18 cellular contexts compared by ENCODE assay signal in genomic region chr6:165649152-165649551, GRCh38. TPM values are rescaled to one million over a fixed set of nuclear protein-coding genes. Genes with fewer than 3 reads are reported as not detected.
DNase-seq lines count a peak whose midpoint lies in the region; FAIRE-seq and TF ChIP-seq lines count a peak whose summit lies in the region.
"Had no signal": no experiment of that assay in that cellular context is flagged by ENCODE, and none has a peak within 500 bp of the region (broad histone marks: within the 10 kb centered on the region; RNA-seq: fewer than 3 reads in every experiment).

No MANE protein-coding gene starts in this region.

- H3K27ac ChIP-seq in KMS-11 (peak overlapping the region; percentile 35), esophagus squamous epithelium (peak overlapping the region in 3 of 4 donors; percentile 30 to 38 (median 36)), kidney (ENCODE audit: low read depth in 2 of 2, low read length in 2 of 2) (peak overlapping the region; percentile 5 to 65), smooth muscle cell (ENCODE audit: low read depth) (no peak overlapping the region)

- intact Hi-C loops in esophagus squamous epithelium (cut with DNase I), result no loop called here
- intact Hi-C loops in kidney (cut with DNase I), result no loop called here

- H3K4me3 ChIP-seq in KMS-11 (IDR thresholded peaks at IDR 0.05; ENCODE audit: insufficient read depth, low read depth, low read length) (no peak overlapping the region), esophagus squamous epithelium (no peak overlapping the region), kidney (ENCODE audit: low read length in 2 of 2) (peak overlapping the region in 1 of 2 donors; percentile 14), smooth muscle cell (no peak overlapping the region)
- H3K4me3 ChIP-seq: MG63 had no signal

- H3K79me2 ChIP-seq in KMS-11 (ENCODE audit: insufficient read depth, low read depth) (no peaks in the 10 kb centered on the region), smooth muscle cell (ENCODE audit: low read depth) (no peaks in the 10 kb centered on the region)

- no peaks in the 10 kb centered on the region for H3F3A ChIP-seq in smooth muscle cell (ENCODE audit: low read depth)

- no peak for DNase-seq in esophagus squamous epithelium (lab: John Stamatoyannopoulos, UW)
- DNase-seq in kidney, result no peak
- DNase-seq in smooth muscle cell (lab: John Stamatoyannopoulos, UW; ENCODE audit: unreplicated experiment), result no peak
- DNase-seq in NCI-H128 (lab: John Stamatoyannopoulos, UW; ENCODE audit: unreplicated experiment), result no peak
- no peak for DNase-seq in NCI-H2227 (lab: John Stamatoyannopoulos, UW; ENCODE audit: unreplicated experiment)
- no peak for DNase-seq in activated CD4-positive, alpha-beta T cell treated with anti-CD3 and anti-CD28 coated beads, Interleukin-2, amount 50 U/mL, for 1 hour
- DNase-seq: ACHN; AML-193; Calu3; CD4-positive, alpha-beta memory T cell; HFFc6; MG63; NCI-H1092 treated with DMSO at 0.1 percent for 48 hours; NCI-H1694 treated with DMSO at 0.1 percent for 48 hours; NCI-H345; NCI-H526 treated with DMSO at 0.1 percent for 48 hours had no signal

- peaks cover 24% of the 10 kb centered on the region for H3K4me1 ChIP-seq in KMS-11 (ENCODE audit: low read depth, poor library complexity, severe bottlenecking)
- H3K4me1 ChIP-seq in esophagus squamous epithelium, result no peaks in the 10 kb centered on the region
- peaks cover 3% of the 10 kb centered on the region in 2 donors for H3K4me1 ChIP-seq in kidney (ENCODE audit: control insufficient read depth in 1 of 2, insufficient read depth in 1 of 2, low read depth in 1 of 2, low read length in 2 of 2)
- no peaks in the 10 kb centered on the region for H3K4me1 ChIP-seq in smooth muscle cell (ENCODE audit: low read depth)

- H3K4me2 ChIP-seq in KMS-11 (peak overlapping the region; percentile 14; the same call in 1 of the 2 replicates), smooth muscle cell (peak overlapping the region; percentile 25)

- H3K27me3 ChIP-seq in KMS-11 (ENCODE audit: insufficient read depth, low read depth) (no peaks in the 10 kb centered on the region), esophagus squamous epithelium (peaks cover 0 to 5% (median 0%) of the 10 kb centered on the region in 4 donors), smooth muscle cell (ENCODE audit: low read depth) (peaks cover 69% of the 10 kb centered on the region)
- H3K27me3 ChIP-seq: MG63 had no signal

- no peak for FAIRE-seq in kidney (lab: Jason Lieb, UNC)
- FAIRE-seq: H54 had no signal

- no peaks in the 10 kb centered on the region for H4K20me1 ChIP-seq in KMS-11 (ENCODE audit: insufficient read depth)
- peaks cover 4% of the 10 kb centered on the region for H4K20me1 ChIP-seq in smooth muscle cell (ENCODE audit: low read depth)

- no peak overlapping the region for H3K9ac ChIP-seq in KMS-11
- no peak overlapping the region for H3K9ac ChIP-seq in kidney (ENCODE audit: low read length in 2 of 2)
- H3K9ac ChIP-seq in smooth muscle cell (ENCODE audit: low read depth), result no peak overlapping the region

- WGBS in esophagus squamous epithelium, 2 donors, result 55 to 56% methylated on average over 2 to 3 of the region's 3 CpGs
- WGBS in smooth muscle cell (ENCODE audit: low lambda C conversion rate), result 28% methylated on average over 3 of the region's 3 CpGs

- no peak overlapping the region for H2AFZ ChIP-seq in KMS-11 (ENCODE audit: low read depth)
- H2AFZ ChIP-seq in smooth muscle cell (ENCODE audit: low read depth), result no peak overlapping the region

- no peaks in the 10 kb centered on the region for H3K36me3 ChIP-seq in KMS-11 (ENCODE audit: insufficient read depth)
- no peaks in the 10 kb centered on the region for H3K36me3 ChIP-seq in esophagus squamous epithelium
- H3K36me3 ChIP-seq in kidney (ENCODE audit: control insufficient read depth in 1 of 2, insufficient read depth in 2 of 2, low read length in 2 of 2), result no peaks in the 10 kb centered on the region
- no peaks in the 10 kb centered on the region for H3K36me3 ChIP-seq in smooth muscle cell (ENCODE audit: low read depth)
- H3K36me3 ChIP-seq: MG63 had no signal

- no peak for TF ChIP-seq POLR2A in esophagus squamous epithelium (IDR thresholded peaks at IDR 0.05)

- H3K9me3 ChIP-seq in esophagus squamous epithelium (no peaks in the 10 kb centered on the region), kidney (ENCODE audit: control insufficient read depth in 1 of 2, low read length in 2 of 2) (no peaks in the 10 kb centered on the region), smooth muscle cell (replicated peaks; ENCODE audit: low read depth) (no peaks in the 10 kb centered on the region)
- H3K9me3 ChIP-seq: MG63 had no signal

- TF ChIP-seq CTCF in KMS-11 (conservative IDR thresholded peaks at IDR 0.05; ENCODE audit: low read depth, low read length), result no peak
- TF ChIP-seq CTCF in esophagus squamous epithelium (IDR thresholded peaks at IDR 0.05), result no peak
- no peak for TF ChIP-seq CTCF in kidney (IDR thresholded peaks at IDR 0.05; ENCODE audit: borderline replicate concordance, extremely low read depth, insufficient read depth)
- no peak for TF ChIP-seq CTCF in smooth muscle cell (IDR thresholded peaks at IDR 0.05; ENCODE audit: borderline replicate concordance, insufficient read depth, poor library complexity, severe bottlenecking)

RNA-seq across cellular contexts. Expression of gene PDE10A, which starts 13.9 kb away (rescaled TPM):
- 1 to 10 TPM in 3 of 4 donors, under 1 TPM in 1; 0.27 to 3.1 (median 1.4) TPM for total RNA-seq in esophagus squamous epithelium
- 23.1 TPM for total RNA-seq in kidney
- polyA plus RNA-seq in kidney (ENCODE audit: insufficient read depth, low read depth, low replicate concordance), result 4.8 TPM
- 5.6 and 7.1 TPM in 2 replicates for total RNA-seq in smooth muscle cell
- polyA plus RNA-seq in smooth muscle cell, result 0.11 and 2.0 TPM in 2 replicates
- total RNA-seq: CD4-positive, alpha-beta memory T cell had no signal
- polyA plus RNA-seq: CD4-positive, alpha-beta memory T cell had no signal
